ENCODE assay signal across 15 cellular contexts in the genomic region with DNA sequence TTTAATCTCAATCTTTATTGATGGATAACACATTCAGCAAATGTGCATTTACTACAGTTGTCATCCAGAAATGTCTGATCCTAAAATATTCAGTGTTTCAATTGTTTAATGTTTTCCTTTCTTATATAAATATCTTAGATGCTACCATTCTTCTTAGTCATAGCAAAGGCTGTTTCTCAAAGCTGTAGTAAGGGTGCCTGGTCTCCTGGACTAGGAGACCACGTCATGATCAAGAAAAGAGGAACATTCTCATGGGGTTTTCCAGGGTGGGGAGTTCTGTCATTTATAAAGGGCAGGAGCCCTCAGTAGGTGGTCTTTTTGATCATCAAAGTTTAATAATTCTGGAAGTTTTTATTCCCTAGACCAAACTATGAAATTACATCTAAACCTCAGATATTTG.
DNase-seq lines count a peak whose midpoint lies in the region; ATAC-seq and TF ChIP-seq lines count a peak whose summit lies in the region.
"Had no signal": no experiment of that assay in that cellular context is flagged by ENCODE, and none has a peak within 500 bp of the region (broad histone marks: within the 10 kb centered on the region; RNA-seq: fewer than 3 reads in every experiment).

No MANE protein-coding gene starts in this region.

- in situ Hi-C loops in IMR-90 (cut with MboI; ENCODE audit: low sequenced_read_pairs), result no loop called here

- peaks cover 29% of the 10 kb centered on the region for H3K36me3 Mint-ChIP-seq in chondrocyte (ENCODE audit: low read depth)
- H3K36me3 Mint-ChIP-seq: CD4-positive, alpha-beta memory T cell had no signal

- H3K27ac Mint-ChIP-seq in chondrocyte (ENCODE audit: unreplicated experiment), result peak overlapping the region; percentile 63
- H3K27ac Mint-ChIP-seq: CD4-positive, alpha-beta memory T cell; GM23338 had no signal

- H3K27me3 Mint-ChIP-seq in chondrocyte (ENCODE audit: low read depth), result no peaks in the 10 kb centered on the region
- H3K27me3 Mint-ChIP-seq: CD4-positive, alpha-beta memory T cell had no signal

- H3K9me1 ChIP-seq in IMR-90 (ENCODE audit: insufficient read depth, low read length), result no peaks in the 10 kb centered on the region

- no peak overlapping the region for H3K56ac ChIP-seq in IMR-90 (ENCODE audit: extremely low read depth, insufficient read depth, low read length)

- H3K4ac ChIP-seq in IMR-90 (ENCODE audit: low read depth, low read length), result no peak overlapping the region

- intact Hi-C loops in IMR-90 (cut with micrococcal nuclease), result no loop called here

- H2BK20ac ChIP-seq in IMR-90 (ENCODE audit: low read depth, low read length), result no peak overlapping the region

- DNase-seq in AG08396 (ENCODE audit: low spot score), result peak; percentile 3
- peak; percentile 8 for DNase-seq in IMR-90
- DNase-seq in chondrocyte (ENCODE audit: low spot score), result no peak
- no peak for DNase-seq in thoracic aorta (ENCODE audit: low spot score)
- no peak for DNase-seq in kidney glomerular epithelial cell (lab: John Stamatoyannopoulos, UW)
- DNase-seq: BE2C; CD4-positive, alpha-beta memory T cell; DMS79; GDM1; H7 had no signal

- no peaks in the 10 kb centered on the region for H3K27me3 ChIP-seq in IMR-90 (ENCODE audit: control insufficient read depth, insufficient read depth, low read length)
- no peaks in the 10 kb centered on the region for H3K27me3 ChIP-seq in thoracic aorta (replicated peaks; ENCODE audit: insufficient read depth)
- H3K27me3 ChIP-seq: BE2C had no signal

- H2AK5ac ChIP-seq in IMR-90 (ENCODE audit: low read depth, low read length), result no peak overlapping the region

- no peak overlapping the region for H2BK120ac ChIP-seq in IMR-90 (ENCODE audit: low read depth, low read length)

- H3K4me3 Mint-ChIP-seq in chondrocyte (ENCODE audit: unreplicated experiment), result no peak overlapping the region
- H3K4me3 Mint-ChIP-seq: CD4-positive, alpha-beta memory T cell; GM23338 had no signal

- no peak overlapping the region for H3K9ac ChIP-seq in IMR-90 (ENCODE audit: low read depth, low read length)
- H3K9ac ChIP-seq: KMS-11 had no signal

- no TSS peak for BruUV-seq in IMR-90 (replicated peaks; lab: Mats Ljungman, UMichigan)

- H3K9me3 Mint-ChIP-seq in chondrocyte (ENCODE audit: low read depth), result peaks cover 20% of the 10 kb centered on the region
- H3K9me3 Mint-ChIP-seq: GM23338 had no signal

- no peak for ATAC-seq in IMR-90 (ENCODE audit: low read depth)
- ATAC-seq in thoracic aorta (ENCODE audit: insufficient number of reproducible peaks, low FRiP score, low read depth), result no peak
- ATAC-seq in GM21825 (IDR thresholded peaks at IDR 0.05; ENCODE audit: unreplicated experiment), result no peak
- ATAC-seq in GM21447 (IDR thresholded peaks at IDR 0.05; ENCODE audit: unreplicated experiment), result no peak
- ATAC-seq: GM23338 had no signal

- H4K20me1 ChIP-seq in IMR-90 (ENCODE audit: insufficient read depth, low read length), result no peaks in the 10 kb centered on the region

- H3K23ac ChIP-seq in IMR-90 (ENCODE audit: low read depth, low read length), result no peak overlapping the region

- no peak overlapping the region for H4K8ac ChIP-seq in IMR-90 (ENCODE audit: low read depth in 2 of 2, low read length in 2 of 2)

- H3K36me3 ChIP-seq in IMR-90 (ENCODE audit: control insufficient read depth, insufficient read depth, low read length) (no peaks in the 10 kb centered on the region), thoracic aorta (peaks cover 13% of the 10 kb centered on the region)
- H3K36me3 ChIP-seq: BE2C had no signal

- no peak overlapping the region for H2BK5ac ChIP-seq in IMR-90 (ENCODE audit: low read depth, low read length, poor library complexity, severe bottlenecking)

- POLR2A ChIA-PET in IMR-90 (lab: Charles Lee; ENCODE audit: unreplicated experiment), result no interaction called here

- TF ChIP-seq CTCF in IMR-90 (conservative IDR thresholded peaks at IDR 0.05; ENCODE audit: low read depth, low read length), result no peak
- no peak for TF ChIP-seq CTCF in chondrocyte (IDR thresholded peaks at IDR 0.05)
- TF ChIP-seq CTCF in thoracic aorta (IDR thresholded peaks at IDR 0.05), result no peak

- H3K27ac ChIP-seq in IMR-90 (ENCODE audit: insufficient read depth, low read length) (no peak overlapping the region), thoracic aorta (peak overlapping the region; percentile 54 to 61)
- H3K27ac ChIP-seq: C4-2B, KMS-11 had no signal

- no peaks in the 10 kb centered on the region for H3K4me1 ChIP-seq in IMR-90 (ENCODE audit: control insufficient read depth, insufficient read depth, low read length)
- peaks cover 12 to 22% of the 10 kb centered on the region in 2 donors for H3K4me1 ChIP-seq in thoracic aorta (ENCODE audit: control insufficient read depth in 1 of 2, low read depth in 2 of 2)
- H3K4me1 ChIP-seq: BE2C had no signal

- CTCF ChIA-PET in IMR-90 (lab: Yijun Ruan, JAX), result no interaction called here

- no peak for TF ChIP-seq POLR2A in IMR-90 (IDR thresholded peaks at IDR 0.05; ENCODE audit: low read depth, low read length)

- H3K4me1 Mint-ChIP-seq in chondrocyte (ENCODE audit: low read depth), result peaks cover 21% of the 10 kb centered on the region
- H3K4me1 Mint-ChIP-seq: CD4-positive, alpha-beta memory T cell; GM23338 had no signal

- no peak overlapping the region for H2BK15ac ChIP-seq in IMR-90 (ENCODE audit: low read depth, low read length)

- no peak overlapping the region for H3K4me2 ChIP-seq in IMR-90 (ENCODE audit: low read depth, low read length)
- H3K4me2 ChIP-seq: GM23338, KMS-11 had no signal

- dilution Hi-C loops in IMR-90 (cut with HindIII; ENCODE audit: low sequenced_read_pairs, unreplicated experiment), result no loop called here

- no peak overlapping the region for H2AK9ac ChIP-seq in IMR-90 (replicated peaks; ENCODE audit: low read depth, low read length, poor library complexity)

- H4K5ac ChIP-seq in IMR-90 (ENCODE audit: low read depth, low read length), result no peak overlapping the region

- no peak overlapping the region for H3K4me3 ChIP-seq in IMR-90 (ENCODE audit: insufficient read depth, low read depth, low read length)
- H3K4me3 ChIP-seq in thoracic aorta, result no peak overlapping the region
- H3K4me3 ChIP-seq: GM23338 had no signal

- no peak overlapping the region for H3K18ac ChIP-seq in IMR-90 (ENCODE audit: low read depth, low read length)

- no peak overlapping the region for H2AFZ ChIP-seq in IMR-90 (replicated peaks; ENCODE audit: low read length, poor library complexity)
- H2AFZ ChIP-seq: GM23338 had no signal

- no peaks in the 10 kb centered on the region for H3K9me3 ChIP-seq in IMR-90 (ENCODE audit: control insufficient read depth, insufficient read depth, low read length)
- peaks cover 11% of the 10 kb centered on the region for H3K9me3 ChIP-seq in thoracic aorta
- H3K9me3 ChIP-seq: BE2C had no signal

- WGBS in IMR-90 (ENCODE audit: extremely low coverage in 2 of 2, insufficient read length in 1 of 2), 2 experiments, result no CpG with 5 or more reads among the region's 1 CpG

- no peaks in the 10 kb centered on the region for H3K79me1 ChIP-seq in IMR-90 (ENCODE audit: low read depth in 1 of 2, low read length in 2 of 2)

- no peak for TF ChIP-seq RAD21 in IMR-90 (IDR thresholded peaks at IDR 0.05; ENCODE audit: low read length)

- H3K14ac ChIP-seq in IMR-90 (replicated peaks; ENCODE audit: low read depth, low read length), result no peak overlapping the region

- no peak overlapping the region for H4K91ac ChIP-seq in IMR-90 (ENCODE audit: insufficient read depth, low read depth, low read length)

TF ChIP-seq in IMR-90, 13 proteins besides CTCF, POLR2A, EP300 and RAD21:
- TF ChIP-seq CHD1 (IDR thresholded peaks at IDR 0.05; ENCODE audit: low read depth, low read length) (no peak), SMC3 (IDR thresholded peaks at IDR 0.05; ENCODE audit: low read depth, low read length) (no peak), BHLHE40 (IDR thresholded peaks at IDR 0.05; ENCODE audit: low read depth, low read length) (no peak), NFE2L2 (IDR thresholded peaks at IDR 0.05; ENCODE audit: low read depth, low read length) (no peak), FOS (IDR thresholded peaks at IDR 0.05; ENCODE audit: low read depth, low read length) (no peak), MXI1 (IDR thresholded peaks at IDR 0.05; ENCODE audit: borderline replicate concordance, low read depth, low read length) (no peak), MAFK (IDR thresholded peaks at IDR 0.05; ENCODE audit: low read depth, low read length) (no peak), MAZ (IDR thresholded peaks at IDR 0.05; ENCODE audit: borderline replicate concordance, low read depth, low read length) (no peak), RCOR1 (IDR thresholded peaks at IDR 0.05; ENCODE audit: insufficient replicate concordance, low read length) (no peak), CEBPB (IDR thresholded peaks at IDR 0.05; ENCODE audit: low read depth, low read length) (no peak), RFX5 (IDR thresholded peaks at IDR 0.05; ENCODE audit: low read depth, low read length) (no peak), USF2 (IDR thresholded peaks at IDR 0.05; ENCODE audit: low read depth, low read length) (no peak)
- TF ChIP-seq, protein P1, sequence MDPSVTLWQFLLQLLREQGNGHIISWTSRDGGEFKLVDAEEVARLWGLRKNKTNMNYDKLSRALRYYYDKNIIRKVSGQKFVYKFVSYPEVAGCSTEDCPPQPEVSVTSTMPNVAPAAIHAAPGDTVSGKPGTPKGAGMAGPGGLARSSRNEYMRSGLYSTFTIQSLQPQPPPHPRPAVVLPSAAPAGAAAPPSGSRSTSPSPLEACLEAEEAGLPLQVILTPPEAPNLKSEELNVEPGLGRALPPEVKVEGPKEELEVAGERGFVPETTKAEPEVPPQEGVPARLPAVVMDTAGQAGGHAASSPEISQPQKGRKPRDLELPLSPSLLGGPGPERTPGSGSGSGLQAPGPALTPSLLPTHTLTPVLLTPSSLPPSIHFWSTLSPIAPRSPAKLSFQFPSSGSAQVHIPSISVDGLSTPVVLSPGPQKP (IDR thresholded peaks at IDR 0.05; ENCODE audit: borderline replicate concordance, low read depth, low read length), result no peak
TF ChIP-seq in IMR-90: peak in this region for 0.

Comparison
In these comparisons a context has a peak if more than half of its experiments do, and no peak if none do; other contexts are left out.
1. DNase-seq: peak in AG08396 (single experiment) and IMR-90 (single experiment); none in chondrocyte (single experiment), thoracic aorta (single experiment) and kidney glomerular epithelial cell (single experiment).